1 cellular context compared by ENCODE assay signal in the genomic region with DNA sequence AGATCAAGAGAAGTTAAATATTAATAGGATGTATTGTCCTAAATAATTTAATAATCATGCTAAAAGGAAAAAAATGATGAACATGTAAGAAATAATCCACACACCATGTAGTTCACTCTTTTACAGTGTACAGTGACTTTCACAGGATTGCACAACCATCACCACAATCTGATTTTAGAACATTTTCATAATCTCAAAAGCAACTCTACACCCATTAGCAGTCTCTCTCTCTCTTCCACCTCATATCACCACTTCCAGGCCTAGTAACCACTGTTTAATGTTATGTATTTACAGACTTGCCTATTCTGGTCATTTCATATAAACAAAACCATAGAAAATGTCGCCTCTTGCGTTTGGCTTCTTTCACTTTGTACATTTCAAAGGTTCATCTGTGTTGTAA.
TF ChIP-seq lines count a peak whose summit lies in the region.

No MANE protein-coding gene starts in this region.

TF ChIP-seq in HepG2, 621 proteins besides CTCF, POLR2A, EP300 and RAD21 (continued from another document):
- TF ChIP-seq, protein P1, sequence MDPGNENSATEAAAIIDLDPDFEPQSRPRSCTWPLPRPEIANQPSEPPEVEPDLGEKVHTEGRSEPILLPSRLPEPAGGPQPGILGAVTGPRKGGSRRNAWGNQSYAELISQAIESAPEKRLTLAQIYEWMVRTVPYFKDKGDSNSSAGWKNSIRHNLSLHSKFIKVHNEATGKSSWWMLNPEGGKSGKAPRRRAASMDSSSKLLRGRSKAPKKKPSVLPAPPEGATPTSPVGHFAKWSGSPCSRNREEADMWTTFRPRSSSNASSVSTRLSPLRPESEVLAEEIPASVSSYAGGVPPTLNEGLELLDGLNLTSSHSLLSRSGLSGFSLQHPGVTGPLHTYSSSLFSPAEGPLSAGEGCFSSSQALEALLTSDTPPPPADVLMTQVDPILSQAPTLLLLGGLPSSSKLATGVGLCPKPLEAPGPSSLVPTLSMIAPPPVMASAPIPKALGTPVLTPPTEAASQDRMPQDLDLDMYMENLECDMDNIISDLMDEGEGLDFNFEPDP (CRISPR knock-in tag; conservative IDR thresholded peaks at IDR 0.05), result no peak
